2 cellular contexts compared by ENCODE assay signal in genomic region chr2:232667989-232668583, GRCh38.
A peak's percentile ranks its signal among the peaks of the same experiment; 100 is the strongest.
TF ChIP-seq lines count a peak whose summit lies in the region.

No MANE protein-coding gene starts in this region.

TF ChIP-seq in liver, 16 proteins besides CTCF, POLR2A, EP300 and RAD21:
- TF ChIP-seq RXRA (IDR thresholded peaks at IDR 0.05) (peak in 1 of 2 donors; percentile 57), ZBTB33 (IDR thresholded peaks at IDR 0.05) (no peak), MAX (IDR thresholded peaks at IDR 0.05) (peak; percentile 78), FOXA2 (IDR thresholded peaks at IDR 0.05) (peak; percentile 56), FOXA1 (IDR thresholded peaks at IDR 0.05) (peak; percentile 38), EGR1 (IDR thresholded peaks at IDR 0.05; ENCODE audit: low read depth in 2 of 2) (no peak), REST (IDR thresholded peaks at IDR 0.05) (peak; percentile 37), JUND (IDR thresholded peaks at IDR 0.05) (peak in 1 of 2 donors; percentile 27), GABPA (IDR thresholded peaks at IDR 0.05 in 1 of 2, conservative IDR thresholded peaks at IDR 0.05 in 1 of 2) (peak in 1 of 2 donors; percentile 23), HNF4A (conservative IDR thresholded peaks at IDR 0.05) (peak; percentile 17 to 49), YY1 (IDR thresholded peaks at IDR 0.05) (peak; percentile 52), ATF3 (IDR thresholded peaks at IDR 0.05) (no peak), HNF4G (IDR thresholded peaks at IDR 0.05) (no peak)
TF ChIP-seq in liver: peak in this region for 9.

TF ChIP-seq in HepG2, 621 proteins besides CTCF, POLR2A, EP300 and RAD21:
- TF ChIP-seq ZNF251 (CRISPR knock-in tag; IDR thresholded peaks at IDR 0.05) (no peak), SALL2 (CRISPR knock-in tag; IDR thresholded peaks at IDR 0.05) (no peak), TRAFD1 (CRISPR knock-in tag; IDR thresholded peaks at IDR 0.05; ENCODE audit: borderline replicate concordance) (no peak), PAF1 (CRISPR knock-in tag; IDR thresholded peaks at IDR 0.05) (no peak), PLRG1 (conservative IDR thresholded peaks at IDR 0.05) (no peak), CCDC6 (CRISPR knock-in tag; IDR thresholded peaks at IDR 0.05) (no peak), HOMEZ (CRISPR knock-in tag; IDR thresholded peaks at IDR 0.05; ENCODE audit: low read depth) (no peak), AFF4 (CRISPR knock-in tag; IDR thresholded peaks at IDR 0.05) (no peak), ZBTB1 (CRISPR knock-in tag; IDR thresholded peaks at IDR 0.05; ENCODE audit: borderline replicate concordance) (no peak), ZNF552 (CRISPR knock-in tag; IDR thresholded peaks at IDR 0.05; ENCODE audit: borderline replicate concordance) (no peak), FUBP1 (CRISPR knock-in tag; IDR thresholded peaks at IDR 0.05; ENCODE audit: borderline replicate concordance) (no peak), ZNF713 (CRISPR knock-in tag; IDR thresholded peaks at IDR 0.05) (no peak), TBP (CRISPR knock-in tag; IDR thresholded peaks at IDR 0.05) (no peak), REL (CRISPR knock-in tag; conservative IDR thresholded peaks at IDR 0.05) (no peak), ZBTB49 (CRISPR knock-in tag; IDR thresholded peaks at IDR 0.05; ENCODE audit: borderline replicate concordance) (no peak), CENPT (CRISPR knock-in tag; IDR thresholded peaks at IDR 0.05; ENCODE audit: low read depth) (no peak), ZNF687 (CRISPR knock-in tag; IDR thresholded peaks at IDR 0.05) (no peak)
TF ChIP-seq in HepG2: peak in this region for 0.
